9 cellular contexts compared by ENCODE assay signal in genomic region chr21:43812139-43812821, GRCh38. TPM values are rescaled to one million over a fixed set of nuclear protein-coding genes. Genes with fewer than 3 reads are reported as not detected.
DNase-seq lines count a peak whose midpoint lies in the region; ATAC-seq and TF ChIP-seq lines count a peak whose summit lies in the region.
"Had no signal": no experiment of that assay in that cellular context is flagged by ENCODE, and none has a peak within 500 bp of the region (broad histone marks: within the 10 kb centered on the region; RNA-seq: fewer than 3 reads in every experiment).

No MANE protein-coding gene starts in this region.

- DNase-seq in NCI-H2029 (lab: John Stamatoyannopoulos, UW) (peak; percentile 44), NCI-H2029 treated with DMSO at 0.1 percent for 48 hours (lab: John Stamatoyannopoulos, UW) (no peak), NCI-H748 treated with DMSO at 0.1 percent for 48 hours (lab: John Stamatoyannopoulos, UW) (peak; percentile 14), esophagus squamous epithelium (lab: John Stamatoyannopoulos, UW) (no peak), thoracic aorta (ENCODE audit: low spot score) (no peak)

- H3K36me3 ChIP-seq in esophagus squamous epithelium (no peaks in the 10 kb centered on the region), thoracic aorta (no peaks in the 10 kb centered on the region)

- no peak for TF ChIP-seq POLR2A in esophagus squamous epithelium (IDR thresholded peaks at IDR 0.05)

- no peaks in the 10 kb centered on the region for H3K9me3 ChIP-seq in esophagus squamous epithelium
- H3K9me3 ChIP-seq in thoracic aorta = no peaks in the 10 kb centered on the region
- H3K9me3 ChIP-seq: A549 had no signal

- ATAC-seq in thoracic aorta (ENCODE audit: insufficient number of reproducible peaks, low FRiP score, low read depth) = no peak
- ATAC-seq in GM19463 (IDR thresholded peaks at IDR 0.05; ENCODE audit: unreplicated experiment) = no peak
- ATAC-seq in GM19397 (IDR thresholded peaks at IDR 0.05; ENCODE audit: unreplicated experiment) = no peak
- ATAC-seq in HG03378 (IDR thresholded peaks at IDR 0.05; ENCODE audit: unreplicated experiment) = no peak

- WGBS in esophagus squamous epithelium, 2 donors = 16 to 18% methylated on average over 14 to 19 of the region's 27 CpGs

- H3K4me3 ChIP-seq in esophagus squamous epithelium (peak overlapping the region; percentile 19 to 61 (median 27)), thoracic aorta (peak overlapping the region; percentile 60)
- H3K4me3 ChIP-seq: A549 had no signal

- H3K27me3 ChIP-seq in esophagus squamous epithelium = no peaks in the 10 kb centered on the region
- H3K27me3 ChIP-seq in thoracic aorta (replicated peaks; ENCODE audit: insufficient read depth) = no peaks in the 10 kb centered on the region

- peak in 2 of 6 experiments; percentile 6 to 27 for TF ChIP-seq CTCF in esophagus squamous epithelium (IDR thresholded peaks at IDR 0.05)
- TF ChIP-seq CTCF in thoracic aorta (IDR thresholded peaks at IDR 0.05) = no peak

- intact Hi-C loops in esophagus squamous epithelium (cut with DNase I) = no loop called here

- H3K4me1 ChIP-seq in esophagus squamous epithelium (peaks cover 46 to 80% (median 54%) of the 10 kb centered on the region in 3 donors), thoracic aorta (ENCODE audit: control insufficient read depth in 1 of 2, low read depth in 2 of 2) (peaks cover 0 to 20% of the 10 kb centered on the region in 2 donors)

- H3K27ac ChIP-seq in esophagus squamous epithelium (peak overlapping the region; percentile 77 to 85 (median 80)), thoracic aorta (no peak overlapping the region)

RNA-seq across cellular contexts. Expression of gene RRP1, which starts 22.9 kb away (rescaled TPM):
- total RNA-seq in esophagus squamous epithelium = 10 to 100 TPM; 22.5 to 37.2 (median 30.4) TPM
- 10 to 100 TPM; 21.3 to 34.3 TPM for total RNA-seq in thoracic aorta

RNA-seq across cellular contexts. Expression of gene CSTB, which starts 36.2 kb away (rescaled TPM):
- 100 to 1,000 TPM; 375 to 700 (median 481) TPM for total RNA-seq in esophagus squamous epithelium
- total RNA-seq in thoracic aorta = 1 to 10 TPM; 2.3 to 8.4 TPM

RNA-seq across cellular contexts. Expression of gene AGPAT3, which starts 52.7 kb away (rescaled TPM):
- total RNA-seq in esophagus squamous epithelium = 10 to 100 TPM; 31.7 to 35.7 (median 33.0) TPM
- total RNA-seq in thoracic aorta = 10 to 100 TPM; 32.8 to 37.9 TPM

Comparison
In these comparisons a context has a peak if more than half of its experiments do, and no peak if none do; other contexts are left out.
1. DNase-seq: peak in NCI-H2029 (single experiment) and NCI-H748 treated with DMSO at 0.1 percent for 48 hours (single experiment); none in NCI-H2029 treated with DMSO at 0.1 percent for 48 hours (single experiment), esophagus squamous epithelium (single experiment) and thoracic aorta (single experiment).
2. H3K27ac ChIP-seq: peak in esophagus squamous epithelium (4 of 4); none in thoracic aorta (0 of 2).
3. RNA of gene CSTB, which starts 36.2 kb away (total RNA-seq): 375 to 700 TPM in esophagus squamous epithelium; 2.3 to 8.4 TPM in thoracic aorta; every median in the first group is over 10 times any median in the second.